Comparison of ENCODE assay signal across 8 cellular contexts in genomic region chr1:33255347-33256311, GRCh38. TPM values are rescaled to one million over a fixed set of nuclear protein-coding genes. Genes with fewer than 3 reads are reported as not detected.
DNase-seq lines count a peak whose midpoint lies in the region; ATAC-seq and TF ChIP-seq lines count a peak whose summit lies in the region.

No MANE protein-coding gene starts in this region.

- H3K36me3 Mint-ChIP-seq in activated CD8-positive, alpha-beta memory T cell treated with anti-CD3 and anti-CD28 coated beads, Interleukin-2, amount 10 ng/mL, durations not matched to agents 7 days and 5 days, result no peaks in the 10 kb centered on the region
- peaks cover 10% of the 10 kb centered on the region for H3K36me3 Mint-ChIP-seq in endothelial cell (ENCODE audit: low read depth, unreplicated experiment)

- no peak for TF ChIP-seq CTCF in endothelial cell (IDR thresholded peaks at IDR 0.05; ENCODE audit: unreplicated experiment)

- peak overlapping the region; percentile 90 for H3K4me2 ChIP-seq in mesenchymal stem cell (ENCODE audit: low read length, poor library complexity, severe bottlenecking)

- H3K9ac ChIP-seq in mesenchymal stem cell (ENCODE audit: low read length), result peak overlapping the region; percentile 88

- no peak overlapping the region for H2BK12ac ChIP-seq in mesenchymal stem cell (ENCODE audit: low read length in 2 of 2)

- H3K36me3 ChIP-seq in H7 (replicated peaks; ENCODE audit: control insufficient read depth, insufficient read depth, low read length), result no peaks in the 10 kb centered on the region; the same call in 1 of the 2 replicates
- peaks cover 0 to 7% of the 10 kb centered on the region in 2 experiments for H3K36me3 ChIP-seq in mesenchymal stem cell (ENCODE audit: control insufficient read depth in 1 of 2, insufficient read depth in 2 of 2, low read depth in 1 of 2, low read length in 2 of 2)

- peak overlapping the region; percentile 64 to 85 for H3K4ac ChIP-seq in mesenchymal stem cell (ENCODE audit: low read depth in 1 of 2, low read length in 2 of 2)

- H3K79me1 ChIP-seq in mesenchymal stem cell (replicated peaks; ENCODE audit: low read length, poor library complexity, severe bottlenecking), result peaks cover 3% of the 10 kb centered on the region

- peak overlapping the region; percentile 74 for H2BK5ac ChIP-seq in mesenchymal stem cell (ENCODE audit: low read depth, low read length, poor library complexity, severe bottlenecking)

- peak; percentile 83 for DNase-seq in COLO668 (lab: John Stamatoyannopoulos, UW; ENCODE audit: unreplicated experiment)
- DNase-seq in H7, result peak; percentile 91
- DNase-seq in NCI-H524 (lab: John Stamatoyannopoulos, UW), result peak; percentile 53 to 86
- DNase-seq in activated CD8-positive, alpha-beta memory T cell treated with anti-CD3 and anti-CD28 coated beads, Interleukin-2, amount 10 ng/mL, durations not matched to agents 7 days and 5 days, result peak; percentile 52
- peak; percentile 60 for DNase-seq in endothelial cell (ENCODE audit: low spot score)
- peak; percentile 31 for DNase-seq in mesenchymal stem cell
- DNase-seq in stimulated activated CD8-positive, alpha-beta memory T cell treated with anti-CD3 and anti-CD28 coated beads, Interleukin-2, amount 100 ng/mL, for 48 hours (ENCODE audit: low read depth in 2 of 2), result peak; percentile 14 to 18

- peak overlapping the region; percentile 16 for H3K27ac Mint-ChIP-seq in activated CD8-positive, alpha-beta memory T cell treated with anti-CD3 and anti-CD28 coated beads, Interleukin-2, amount 10 ng/mL, durations not matched to agents 7 days and 5 days
- H3K27ac Mint-ChIP-seq in endothelial cell (ENCODE audit: unreplicated experiment), result no peak overlapping the region

- ATAC-seq in activated CD8-positive, alpha-beta memory T cell treated with anti-CD3 and anti-CD28 coated beads, Interleukin-2, amount 10 ng/mL, durations not matched to agents 7 days and 5 days, result peak; percentile 14
- ATAC-seq in HG02884 (IDR thresholded peaks at IDR 0.05; ENCODE audit: unreplicated experiment), result no peak

- H3K23ac ChIP-seq in mesenchymal stem cell (ENCODE audit: low read length in 2 of 2), result no peak overlapping the region

- H2BK15ac ChIP-seq in mesenchymal stem cell (ENCODE audit: low read depth, poor library complexity, severe bottlenecking), result peak overlapping the region; percentile 92

- peak overlapping the region; percentile 63 for H3K27ac ChIP-seq in mesenchymal stem cell (ENCODE audit: low read length, poor library complexity, severe bottlenecking)

- H3K4me3 Mint-ChIP-seq in activated CD8-positive, alpha-beta memory T cell treated with anti-CD3 and anti-CD28 coated beads, Interleukin-2, amount 10 ng/mL, durations not matched to agents 7 days and 5 days, result peak overlapping the region; percentile 37
- H3K4me3 Mint-ChIP-seq in endothelial cell (ENCODE audit: unreplicated experiment), result peak overlapping the region; percentile 80

- peaks cover 3% of the 10 kb centered on the region for H3K27me3 Mint-ChIP-seq in activated CD8-positive, alpha-beta memory T cell treated with anti-CD3 and anti-CD28 coated beads, Interleukin-2, amount 10 ng/mL, durations not matched to agents 7 days and 5 days
- peaks cover 17% of the 10 kb centered on the region for H3K27me3 Mint-ChIP-seq in endothelial cell (ENCODE audit: unreplicated experiment)

- H4K91ac ChIP-seq in mesenchymal stem cell (ENCODE audit: low read length), result peak overlapping the region; percentile 84

- peak overlapping the region; percentile 95 for H2BK120ac ChIP-seq in mesenchymal stem cell (ENCODE audit: low read depth, low read length)

- peak overlapping the region; percentile 81 for H4K8ac ChIP-seq in mesenchymal stem cell (ENCODE audit: low read length)

- H3K9me3 ChIP-seq in mesenchymal stem cell (ENCODE audit: control insufficient read depth, low read length), result no peaks in the 10 kb centered on the region

- peak overlapping the region in 1 of 2 experiments; percentile 36 for H3K14ac ChIP-seq in mesenchymal stem cell (ENCODE audit: low read length in 2 of 2)

- CTCF ChIA-PET in activated CD8-positive, alpha-beta memory T cell treated with anti-CD3 and anti-CD28 coated beads, Interleukin-2, amount 10 ng/mL, durations not matched to agents 7 days and 5 days (lab: Charles Lee), result no interaction called here

- no peak overlapping the region for H2AK5ac ChIP-seq in mesenchymal stem cell (ENCODE audit: low read length, severe bottlenecking)

- peaks cover 27% of the 10 kb centered on the region for H3K4me1 ChIP-seq in mesenchymal stem cell (ENCODE audit: control insufficient read depth, insufficient read depth, low read depth, low read length)

- WGBS in mesenchymal stem cell, result 32% methylated on average over 27 of the region's 84 CpGs

- H3K4me3 ChIP-seq in H7 (ENCODE audit: insufficient read depth, low read depth, low read length) (peak overlapping the region; percentile 53), mesenchymal stem cell (ENCODE audit: insufficient read depth in 1 of 2, low read depth in 1 of 2, low read length in 2 of 2) (peak overlapping the region; percentile 65 to 68)

- H3K27me3 ChIP-seq in H7 (ENCODE audit: control insufficient read depth, insufficient read depth, low read length) (peaks cover 4% of the 10 kb centered on the region), mesenchymal stem cell (ENCODE audit: control insufficient read depth in 1 of 2, insufficient read depth in 1 of 2, low read length in 2 of 2) (peaks cover 6 to 13% of the 10 kb centered on the region in 2 experiments)

- H3K4me1 Mint-ChIP-seq in activated CD8-positive, alpha-beta memory T cell treated with anti-CD3 and anti-CD28 coated beads, Interleukin-2, amount 10 ng/mL, durations not matched to agents 7 days and 5 days, result peaks cover 5% of the 10 kb centered on the region
- H3K4me1 Mint-ChIP-seq in endothelial cell (ENCODE audit: unreplicated experiment), result peaks cover 26% of the 10 kb centered on the region

- H2AFZ ChIP-seq in mesenchymal stem cell (ENCODE audit: low read depth, low read length), result peak overlapping the region; percentile 60

- H3K18ac ChIP-seq in mesenchymal stem cell (ENCODE audit: low read depth in 1 of 2, low read length in 2 of 2), result peak overlapping the region; percentile 83 to 90

- H3K9me3 Mint-ChIP-seq in activated CD8-positive, alpha-beta memory T cell treated with anti-CD3 and anti-CD28 coated beads, Interleukin-2, amount 10 ng/mL, durations not matched to agents 7 days and 5 days (ENCODE audit: low read depth), result no peaks in the 10 kb centered on the region
- no peaks in the 10 kb centered on the region for H3K9me3 Mint-ChIP-seq in endothelial cell (ENCODE audit: unreplicated experiment)

RNA-seq across cellular contexts. Expression of gene ZNF362, which starts 0.7 kb away (rescaled TPM):
- 26.4 and 31.7 TPM in 2 replicates for total RNA-seq in H7 (2014; rRNA removed; shearing (Covaris generic))
- total RNA-seq in activated CD8-positive, alpha-beta memory T cell treated with anti-CD3 and anti-CD28 coated beads, Interleukin-2, amount 10 ng/mL, durations not matched to agents 7 days and 5 days, result 10 to 100 TPM; 13.7 to 16.5 TPM
- total RNA-seq in endothelial cell (ENCODE audit: unreplicated experiment), result 70.0 TPM
- polyA plus RNA-seq in mesenchymal stem cell (2013, experiment 1 of 2), result 28.9 TPM
- polyA plus RNA-seq in mesenchymal stem cell (2013, experiment 2 of 2), result 28.1 TPM

Comparison
In these comparisons a context has a peak if more than half of its experiments do, and no peak if none do; other contexts are left out.
1. DNase-seq: peak in every context shown above with its lines; median percentile 91 in H7; 83 in COLO668; 70 in NCI-H524; 60 in endothelial cell; 52 in activated CD8-positive, alpha-beta memory T cell treated with anti-CD3 and anti-CD28 coated beads, Interleukin-2, amount 10 ng/mL, durations not matched to agents 7 days and 5 days; 31 in mesenchymal stem cell; 16 in stimulated activated CD8-positive, alpha-beta memory T cell treated with anti-CD3 and anti-CD28 coated beads, Interleukin-2, amount 100 ng/mL, for 48 hours.